ENCODE assay signal across 17 cellular contexts in genomic region chr2:160291382-160291781, GRCh38.
A peak's percentile ranks its signal among the peaks of the same experiment; 100 is the strongest.
DNase-seq lines count a peak whose midpoint lies in the region; ATAC-seq and TF ChIP-seq lines count a peak whose summit lies in the region.
"Had no signal": no experiment of that assay in that cellular context is flagged by ENCODE, and none has a peak within 500 bp of the region (broad histone marks: within the 10 kb centered on the region; RNA-seq: fewer than 3 reads in every experiment).

No MANE protein-coding gene starts in this region.

- H3K4ac ChIP-seq in mesenchymal stem cell (ENCODE audit: low read depth in 1 of 2, low read length in 2 of 2), result no peak overlapping the region

- no peaks in the 10 kb centered on the region for H3K9me3 Mint-ChIP-seq in activated T-cell treated with anti-CD3 and anti-CD28 coated beads, Interleukin-2, amount 50 U/mL, for 72 hours
- H3K9me3 Mint-ChIP-seq in chondrocyte (ENCODE audit: low read depth), result peaks cover 2% of the 10 kb centered on the region

- intact Hi-C loops in OCI-LY7 (cut with micrococcal nuclease; ENCODE audit: unreplicated experiment), result no loop called here

- peaks cover 22% of the 10 kb centered on the region for H3K79me1 ChIP-seq in mesenchymal stem cell (replicated peaks; ENCODE audit: low read length, poor library complexity, severe bottlenecking)

- no peak overlapping the region for H3K18ac ChIP-seq in mesenchymal stem cell (ENCODE audit: low read depth in 1 of 2, low read length in 2 of 2)

- DNase-seq in activated T-cell treated with anti-CD3 and anti-CD28 coated beads, Interleukin-2, amount 50 U/mL, for 72 hours, result no peak
- DNase-seq in activated T-cell treated with anti-CD3 and anti-CD28 coated beads for 4 hours (no peak), chondrocyte (ENCODE audit: low spot score) (no peak), mesenchymal stem cell (no peak), smooth muscle cell (lab: John Stamatoyannopoulos, UW; ENCODE audit: unreplicated experiment) (no peak), NCI-H2196 (lab: John Stamatoyannopoulos, UW; ENCODE audit: unreplicated experiment) (no peak), OCI-LY7 (ENCODE audit: low spot score) (no peak)
- no peak for DNase-seq in stimulated activated CD4-positive, alpha-beta T cell treated with anti-CD3 and anti-CD28 coated beads, Interleukin-2, amount 100 ng/mL, for 24 hours
- DNase-seq: activated CD8-positive, alpha-beta memory T cell treated with anti-CD3 and anti-CD28 coated beads, Interleukin-2, amount 10 ng/mL, durations not matched to agents 7 days and 5 days; activated naive CD4-positive, alpha-beta T cell; body of pancreas; DND-41; effector CD4-positive, alpha-beta T cell; NCI-H446 treated with DMSO at 0.1 percent for 48 hours had no signal

- H3K23ac ChIP-seq in mesenchymal stem cell (ENCODE audit: low read length in 2 of 2), result no peak overlapping the region

- H3K9ac ChIP-seq in mesenchymal stem cell (ENCODE audit: low read length) (peak overlapping the region; percentile 85), smooth muscle cell (ENCODE audit: low read depth) (no peak overlapping the region)

- H3F3A ChIP-seq in smooth muscle cell (ENCODE audit: low read depth), result no peaks in the 10 kb centered on the region

- no peak overlapping the region for H4K8ac ChIP-seq in mesenchymal stem cell (ENCODE audit: low read length)

- H2BK12ac ChIP-seq in mesenchymal stem cell (ENCODE audit: low read length in 2 of 2), result no peak overlapping the region

- H2BK5ac ChIP-seq in mesenchymal stem cell (ENCODE audit: low read depth, low read length, poor library complexity, severe bottlenecking), result no peak overlapping the region

- no peak overlapping the region for H3K4me3 ChIP-seq in mesenchymal stem cell (ENCODE audit: insufficient read depth in 1 of 2, low read depth in 1 of 2, low read length in 2 of 2)
- H3K4me3 ChIP-seq in smooth muscle cell, result no peak overlapping the region
- no peak overlapping the region for H3K4me3 ChIP-seq in OCI-LY7 (ENCODE audit: low read depth, low read length, poor library complexity, severe bottlenecking)
- H3K4me3 ChIP-seq: body of pancreas, tibial nerve had no signal

- H3K27ac Mint-ChIP-seq in activated T-cell treated with anti-CD3 and anti-CD28 coated beads, Interleukin-2, amount 50 U/mL, for 72 hours, result peak overlapping the region; percentile 58
- H3K27ac Mint-ChIP-seq in chondrocyte (ENCODE audit: unreplicated experiment), result peak overlapping the region; percentile 89
- H3K27ac Mint-ChIP-seq: activated CD8-positive, alpha-beta memory T cell treated with anti-CD3 and anti-CD28 coated beads, Interleukin-2, amount 10 ng/mL, durations not matched to agents 7 days and 5 days had no signal

- TF ChIP-seq CTCF in chondrocyte (IDR thresholded peaks at IDR 0.05) (peak; percentile 26), smooth muscle cell (IDR thresholded peaks at IDR 0.05; ENCODE audit: borderline replicate concordance, insufficient read depth, poor library complexity, severe bottlenecking) (no peak), OCI-LY7 (conservative IDR thresholded peaks at IDR 0.05; ENCODE audit: low read length) (no peak)

- POLR2A ChIA-PET in OCI-LY7 (lab: Charles Lee), result interaction anchor here (0.6 to 1.0 kb wide), 3 partner anchors 10 to 1837 kb away, joined by 3 to 4 read pairs (median 3); no protein-coding TSS in a partner anchor

- peaks cover 3 to 8% of the 10 kb centered on the region in 2 donors for H3K36me3 Mint-ChIP-seq in activated T-cell treated with anti-CD3 and anti-CD28 coated beads, Interleukin-2, amount 50 U/mL, for 72 hours (ENCODE audit: insufficient read depth in 2 of 2)
- H3K36me3 Mint-ChIP-seq in chondrocyte (ENCODE audit: low read depth), result peaks cover 47% of the 10 kb centered on the region

- H2BK120ac ChIP-seq in mesenchymal stem cell (ENCODE audit: low read depth, low read length), result no peak overlapping the region

- H3K4me2 ChIP-seq in mesenchymal stem cell (ENCODE audit: low read length, poor library complexity, severe bottlenecking), result no peak overlapping the region
- H3K4me2 ChIP-seq in smooth muscle cell, result no peak overlapping the region
- H3K4me2 ChIP-seq in OCI-LY7 (ENCODE audit: low read length), result no peak overlapping the region

- ATAC-seq in activated T-cell treated with anti-CD3 and anti-CD28 coated beads, Interleukin-2, amount 50 U/mL, for 72 hours (replicated peaks in 1 of 2), result no peak
- ATAC-seq: activated CD8-positive, alpha-beta memory T cell treated with anti-CD3 and anti-CD28 coated beads, Interleukin-2, amount 10 ng/mL, durations not matched to agents 7 days and 5 days; body of pancreas had no signal

- H3K14ac ChIP-seq in mesenchymal stem cell (ENCODE audit: low read length in 2 of 2), result no peak overlapping the region

- no peak overlapping the region for H2AK5ac ChIP-seq in mesenchymal stem cell (ENCODE audit: low read length, severe bottlenecking)

- H2AFZ ChIP-seq in mesenchymal stem cell (ENCODE audit: low read depth, low read length) (no peak overlapping the region), smooth muscle cell (ENCODE audit: low read depth) (no peak overlapping the region), OCI-LY7 (ENCODE audit: low read length) (no peak overlapping the region)

- CTCF ChIA-PET in OCI-LY7 (lab: Charles Lee; ENCODE audit: unreplicated experiment), result no interaction called here

- no peaks in the 10 kb centered on the region for H3K9me2 ChIP-seq in OCI-LY7 (ENCODE audit: insufficient read depth, low read length)

- no TSS peak for BruUV-seq in OCI-LY7 (replicated peaks; lab: Mats Ljungman, UMichigan)

- H3K27me3 ChIP-seq in mesenchymal stem cell (ENCODE audit: control insufficient read depth in 1 of 2, insufficient read depth in 1 of 2, low read length in 2 of 2) (no peaks in the 10 kb centered on the region), smooth muscle cell (ENCODE audit: low read depth) (no peaks in the 10 kb centered on the region)
- H3K27me3 ChIP-seq: body of pancreas, neutrophil, tibial nerve had no signal

- peaks cover 7% of the 10 kb centered on the region for H3K79me2 ChIP-seq in smooth muscle cell (ENCODE audit: low read depth)
- no peaks in the 10 kb centered on the region for H3K79me2 ChIP-seq in OCI-LY7 (ENCODE audit: insufficient read depth, low read depth, low read length)

- peaks cover 16 to 79% of the 10 kb centered on the region in 2 experiments for H3K36me3 ChIP-seq in mesenchymal stem cell (ENCODE audit: control insufficient read depth in 1 of 2, insufficient read depth in 2 of 2, low read depth in 1 of 2, low read length in 2 of 2)
- H3K36me3 ChIP-seq in smooth muscle cell (ENCODE audit: low read depth), result peaks cover 5% of the 10 kb centered on the region
- 0 out of 2 replicates have a peak, but pooled peaks cover 2% of the 10 kb centered on the region for H3K36me3 ChIP-seq in OCI-LY7 (ENCODE audit: insufficient read depth, low read length)

- H3K4me3 Mint-ChIP-seq in activated T-cell treated with anti-CD3 and anti-CD28 coated beads, Interleukin-2, amount 50 U/mL, for 72 hours, result no peak overlapping the region
- H3K4me3 Mint-ChIP-seq in chondrocyte (ENCODE audit: unreplicated experiment), result no peak overlapping the region
- H3K4me3 Mint-ChIP-seq: activated CD8-positive, alpha-beta memory T cell treated with anti-CD3 and anti-CD28 coated beads, Interleukin-2, amount 10 ng/mL, durations not matched to agents 7 days and 5 days had no signal

- H3K27ac ChIP-seq in mesenchymal stem cell (ENCODE audit: low read length, poor library complexity, severe bottlenecking) (no peak overlapping the region), smooth muscle cell (ENCODE audit: low read depth) (peak overlapping the region; percentile 93), OCI-LY7 (ENCODE audit: low read depth, low read length, poor library complexity, severe bottlenecking) (no peak overlapping the region)
- H3K27ac ChIP-seq: body of pancreas, C4-2B had no signal

- H3K9me3 ChIP-seq in mesenchymal stem cell (ENCODE audit: control insufficient read depth, low read length) (no peaks in the 10 kb centered on the region), smooth muscle cell (replicated peaks; ENCODE audit: low read depth) (no peaks in the 10 kb centered on the region), OCI-LY7 (ENCODE audit: low read length) (no peaks in the 10 kb centered on the region)
- H3K9me3 ChIP-seq: body of pancreas, neutrophil, tibial nerve had no signal

- WGBS in mesenchymal stem cell, result 82% methylated on average over 3 of the region's 4 CpGs
- WGBS in smooth muscle cell (ENCODE audit: low lambda C conversion rate), result 64% methylated on average over 4 of the region's 4 CpGs

- peaks cover 64% of the 10 kb centered on the region for H3K4me1 Mint-ChIP-seq in activated T-cell treated with anti-CD3 and anti-CD28 coated beads, Interleukin-2, amount 50 U/mL, for 72 hours (ENCODE audit: low read depth)
- H3K4me1 Mint-ChIP-seq in chondrocyte (ENCODE audit: low read depth), result peaks cover 99% of the 10 kb centered on the region

- no peaks in the 10 kb centered on the region for H4K20me1 ChIP-seq in smooth muscle cell (ENCODE audit: low read depth)
- no peaks in the 10 kb centered on the region for H4K20me1 ChIP-seq in OCI-LY7 (ENCODE audit: insufficient read depth, low read length)

- H3K27me3 Mint-ChIP-seq in activated T-cell treated with anti-CD3 and anti-CD28 coated beads, Interleukin-2, amount 50 U/mL, for 72 hours (ENCODE audit: low read depth), result no peaks in the 10 kb centered on the region
- no peaks in the 10 kb centered on the region for H3K27me3 Mint-ChIP-seq in chondrocyte (ENCODE audit: low read depth)
- H3K27me3 Mint-ChIP-seq: activated CD8-positive, alpha-beta memory T cell treated with anti-CD3 and anti-CD28 coated beads, Interleukin-2, amount 10 ng/mL, durations not matched to agents 7 days and 5 days had no signal

- H4K91ac ChIP-seq in mesenchymal stem cell (ENCODE audit: low read length), result no peak overlapping the region

- H3K4me1 ChIP-seq in mesenchymal stem cell (ENCODE audit: control insufficient read depth, insufficient read depth, low read depth, low read length) (peaks cover 9% of the 10 kb centered on the region), smooth muscle cell (ENCODE audit: low read depth) (peaks cover 11% of the 10 kb centered on the region), OCI-LY7 (ENCODE audit: insufficient read depth, low read length, poor library complexity, severe bottlenecking) (no peaks in the 10 kb centered on the region)
- H3K4me1 ChIP-seq: body of pancreas had no signal

- H2BK15ac ChIP-seq in mesenchymal stem cell (ENCODE audit: low read depth, poor library complexity, severe bottlenecking), result no peak overlapping the region
